In genomic region chr15:42576040-42576594, GRCh38 we compare ENCODE assay signal across 8 cellular contexts. TPM values are rescaled to one million over a fixed set of nuclear protein-coding genes. Genes with fewer than 3 reads are reported as not detected.
DNase-seq lines count a peak whose midpoint lies in the region; ATAC-seq, FAIRE-seq and TF ChIP-seq lines count a peak whose summit lies in the region.

No MANE protein-coding gene starts in this region.

- peak overlapping the region; percentile 18 to 94 (median 59) for H3K27ac Mint-ChIP-seq in IgD-negative memory B cell
- H3K27ac Mint-ChIP-seq in central memory CD8-positive, alpha-beta T cell (ENCODE audit: low read depth) = peak overlapping the region; percentile 67
- H3K27ac Mint-ChIP-seq in naive thymus-derived CD8-positive, alpha-beta T cell = peak overlapping the region; percentile 13 to 92 (median 82)

- no peak for ATAC-seq in central memory CD8-positive, alpha-beta T cell (replicated peaks; ENCODE audit: extremely low read depth, poor library complexity, severe bottlenecking)
- no peak for ATAC-seq in naive thymus-derived CD8-positive, alpha-beta T cell
- no peak for ATAC-seq in HG02938 (IDR thresholded peaks at IDR 0.05; ENCODE audit: unreplicated experiment)

- FAIRE-seq in HTR-8/SVneo (lab: Jason Lieb, UNC) = no peak

- no peak for TF ChIP-seq CTCF in BJ (IDR thresholded peaks at IDR 0.05; ENCODE audit: insufficient read depth, low read depth, low read length)

- POLR2A ChIA-PET in BJ (lab: Charles Lee) = no interaction called here
- POLR2A ChIA-PET in naive thymus-derived CD8-positive, alpha-beta T cell (lab: Charles Lee) = interaction anchor here (0.6 to 2.9 kb wide), 10 partner anchors 8 to 303 kb away, joined by 3 to 14 read pairs (median 7); partner anchors contain the start of genes GANC, HAUS2, LRRC57 and TMEM87A

- no peak for DNase-seq in BJ (ENCODE audit: low read depth)
- no peak for DNase-seq in central memory CD8-positive, alpha-beta T cell (ENCODE audit: low spot score in 2 of 2)
- peak in 1 of 10 donors; percentile 6 for DNase-seq in naive thymus-derived CD8-positive, alpha-beta T cell
- DNase-seq in stimulated activated CD4-positive, alpha-beta T cell treated with anti-CD3 and anti-CD28 coated beads, Interleukin-4, amount 100 ng/mL, for 1 hour = no peak
- DNase-seq in AG08395 (ENCODE audit: low spot score) = no peak
- no peak for DNase-seq in HTR-8/SVneo (ENCODE audit: insufficient read length, low spot score)

- H3K27me3 ChIP-seq in BJ (ENCODE audit: control insufficient read depth, insufficient read depth, low read length) = no peaks in the 10 kb centered on the region

- peak overlapping the region; percentile 85 to 97 (median 94) for H3K4me3 Mint-ChIP-seq in IgD-negative memory B cell
- peak overlapping the region; percentile 83 for H3K4me3 Mint-ChIP-seq in central memory CD8-positive, alpha-beta T cell
- H3K4me3 Mint-ChIP-seq in naive thymus-derived CD8-positive, alpha-beta T cell = peak overlapping the region; percentile 87 to 97 (median 92)

- no peaks in the 10 kb centered on the region for H3K36me3 Mint-ChIP-seq in IgD-negative memory B cell
- H3K36me3 Mint-ChIP-seq in central memory CD8-positive, alpha-beta T cell (ENCODE audit: insufficient read depth) = no peaks in the 10 kb centered on the region
- peaks cover 0 to 3% (median 0%) of the 10 kb centered on the region in 3 donors for H3K36me3 Mint-ChIP-seq in naive thymus-derived CD8-positive, alpha-beta T cell

- no peaks in the 10 kb centered on the region for H3K9me3 Mint-ChIP-seq in IgD-negative memory B cell
- no peaks in the 10 kb centered on the region for H3K9me3 Mint-ChIP-seq in central memory CD8-positive, alpha-beta T cell
- H3K9me3 Mint-ChIP-seq in naive thymus-derived CD8-positive, alpha-beta T cell = no peaks in the 10 kb centered on the region

- CTCF ChIA-PET in BJ (lab: Yijun Ruan, JAX) = interaction anchor here (1.5 kb wide), 1 partner anchor 43 kb away, joined by 3 read pairs; no protein-coding TSS in a partner anchor

- peak overlapping the region; percentile 95 for H3K4me3 ChIP-seq in BJ (ENCODE audit: low read depth, low read length)

- H3K27me3 Mint-ChIP-seq in IgD-negative memory B cell = peaks cover 4% of the 10 kb centered on the region
- no peaks in the 10 kb centered on the region for H3K27me3 Mint-ChIP-seq in central memory CD8-positive, alpha-beta T cell
- peaks cover 0 to 10% (median 0%) of the 10 kb centered on the region in 5 donors for H3K27me3 Mint-ChIP-seq in naive thymus-derived CD8-positive, alpha-beta T cell

- H3K36me3 ChIP-seq in BJ (ENCODE audit: control insufficient read depth, insufficient read depth, low read length) = no peaks in the 10 kb centered on the region

- peaks cover 17 to 25% (median 23%) of the 10 kb centered on the region in 3 donors for H3K4me1 Mint-ChIP-seq in IgD-negative memory B cell
- H3K4me1 Mint-ChIP-seq in central memory CD8-positive, alpha-beta T cell = peaks cover 26% of the 10 kb centered on the region
- H3K4me1 Mint-ChIP-seq in naive thymus-derived CD8-positive, alpha-beta T cell = peaks cover 16 to 40% (median 38%) of the 10 kb centered on the region in 4 donors

RNA-seq across cellular contexts. Expression of gene STARD9, which starts 0.7 kb away (rescaled TPM):
- 2.1 and 2.3 TPM in 2 replicates for polyA plus RNA-seq in BJ (2011; rRNA removed)
- polyA minus RNA-seq in BJ (2011; rRNA and poly(A)+ RNA removed) = 4.4 and 5.5 TPM in 2 replicates
- 0.60 TPM for polyA plus RNA-seq in IgD-negative memory B cell
- total RNA-seq in naive thymus-derived CD8-positive, alpha-beta T cell = 10 to 100 TPM; 12.5 to 13.7 TPM
- under 1 TPM; 0.10 to 0.53 (median 0.33) TPM for polyA plus RNA-seq in naive thymus-derived CD8-positive, alpha-beta T cell

RNA-seq across cellular contexts. Expression of gene HAUS2, which starts 27.5 kb away (rescaled TPM):
- polyA plus RNA-seq in BJ (2011; rRNA removed) (14.1 and 21.1 TPM in 2 replicates), IgD-negative memory B cell (31.1 TPM)
- polyA minus RNA-seq in BJ (2011; rRNA and poly(A)+ RNA removed) = 4.7 and 5.5 TPM in 2 replicates
- total RNA-seq in naive thymus-derived CD8-positive, alpha-beta T cell = 10 to 100 TPM; 19.1 to 21.1 TPM
- 10 to 100 TPM; 20.8 to 25.4 (median 24.9) TPM for polyA plus RNA-seq in naive thymus-derived CD8-positive, alpha-beta T cell

RNA-seq across cellular contexts. Expression of gene LRRC57, which starts 27.5 kb away (rescaled TPM):
- 11.5 and 19.3 TPM in 2 replicates for polyA plus RNA-seq in BJ (2011; rRNA removed)
- polyA minus RNA-seq in BJ (2011; rRNA and poly(A)+ RNA removed) = 4.2 and 4.4 TPM in 2 replicates
- 7.8 TPM for polyA plus RNA-seq in IgD-negative memory B cell
- 10 to 100 TPM; 17.1 to 18.4 TPM for total RNA-seq in naive thymus-derived CD8-positive, alpha-beta T cell
- polyA plus RNA-seq in naive thymus-derived CD8-positive, alpha-beta T cell = 1 to 10 TPM; 3.3 to 6.4 (median 5.5) TPM
